ENCODE assay signal across 22 cellular contexts in the genomic region with DNA sequence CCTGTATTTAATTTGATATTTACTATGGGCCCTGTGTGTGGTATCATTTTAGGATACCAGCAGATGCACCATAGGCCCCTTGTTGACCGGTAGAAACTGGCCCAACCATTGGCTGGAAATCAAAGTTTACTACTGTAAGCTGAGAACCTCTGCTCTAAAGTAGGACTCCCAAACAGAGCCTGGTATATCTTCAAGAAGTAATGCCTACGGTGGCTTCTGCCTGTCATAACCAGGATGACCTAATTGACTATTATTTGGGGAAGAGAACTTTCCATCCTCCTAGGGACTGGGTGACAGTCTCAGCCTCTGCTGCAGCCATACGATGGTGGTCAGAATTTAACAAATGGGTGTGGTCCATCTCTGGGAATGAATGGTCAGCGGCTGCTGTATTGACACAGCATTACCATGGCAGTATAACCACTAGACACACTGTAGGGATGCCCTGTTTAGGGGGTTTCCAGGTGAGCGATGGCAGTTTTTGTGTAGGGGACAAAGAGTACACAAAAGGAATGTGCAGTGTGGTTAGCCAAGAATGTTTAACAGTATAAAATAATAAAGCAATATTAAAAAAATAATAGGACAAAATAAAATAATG. TPM values are rescaled to one million over a fixed set of nuclear protein-coding genes. Genes with fewer than 3 reads are reported as not detected.
"Had no signal": no experiment of that assay in that cellular context is flagged by ENCODE, and none has a peak within 500 bp of the region (broad histone marks: within the 10 kb centered on the region; RNA-seq: fewer than 3 reads in every experiment).

No MANE protein-coding gene starts in this region.

- DNase-seq: activated CD4-positive, alpha-beta T cell treated with anti-CD3 and anti-CD28 coated beads for 36 hours; activated CD4-positive, alpha-beta T cell treated with anti-CD3 and anti-CD28 coated beads, Interleukin-2, amount 50 U/mL, for 48 hours; activated naive CD4-positive, alpha-beta T cell; activated naive CD8-positive, alpha-beta T cell treated with anti-CD3 and anti-CD28 coated beads for 36 hours; activated T-cell treated with anti-CD3 and anti-CD28 coated beads for 4 hours; amniotic stem cell; body of pancreas; effector memory CD8-positive, alpha-beta T cell; islet precursor cell; left lung; mucosa of descending colon; naive thymus-derived CD4-positive, alpha-beta T cell; pancreas; SK-N-SH; stimulated activated naive B cell treated with anti-CD40 and anti-IgM and Interleukin-4, amounts not matched to agents 10 μg/mL and 1 μg/mL and 100 μg/mL, for 72 hours; T-cell; upper lobe of right lung had no signal

- H3K4me3 ChIP-seq: body of pancreas, left lung, mucosa of descending colon, neural progenitor cell, pancreas, thoracic aorta, upper lobe of right lung had no signal

- H3K9me3 Mint-ChIP-seq: activated naive CD8-positive, alpha-beta T cell treated with anti-CD3 and anti-CD28 coated beads for 36 hours; dendritic cell treated with granulocyte-macrophage colony-stimulating factor and Interleukin-4, amounts not matched to agents 40 ng/mL and 50 ng/mL, for 4 days; effector memory CD8-positive, alpha-beta T cell; memory B cell; neural progenitor cell; stimulated activated naive B cell treated with anti-CD40 and anti-IgM and Interleukin-4, amounts not matched to agents 10 μg/mL and 1 μg/mL and 100 μg/mL, for 72 hours; T-cell; WTC11 had no signal

- H3K27me3 Mint-ChIP-seq: activated CD4-positive, alpha-beta T cell treated with anti-CD3 and anti-CD28 coated beads for 36 hours; activated naive CD8-positive, alpha-beta T cell treated with anti-CD3 and anti-CD28 coated beads for 36 hours; dendritic cell treated with granulocyte-macrophage colony-stimulating factor and Interleukin-4, amounts not matched to agents 40 ng/mL and 50 ng/mL, for 4 days; effector memory CD8-positive, alpha-beta T cell; memory B cell; naive thymus-derived CD4-positive, alpha-beta T cell; stimulated activated naive B cell treated with anti-CD40 and anti-IgM and Interleukin-4, amounts not matched to agents 10 μg/mL and 1 μg/mL and 100 μg/mL, for 72 hours; T-cell had no signal

- H3K4me3 Mint-ChIP-seq: activated CD4-positive, alpha-beta T cell treated with anti-CD3 and anti-CD28 coated beads for 36 hours; activated naive CD8-positive, alpha-beta T cell treated with anti-CD3 and anti-CD28 coated beads for 36 hours; dendritic cell treated with granulocyte-macrophage colony-stimulating factor and Interleukin-4, amounts not matched to agents 40 ng/mL and 50 ng/mL, for 4 days; effector memory CD8-positive, alpha-beta T cell; memory B cell; naive thymus-derived CD4-positive, alpha-beta T cell; neural progenitor cell; stimulated activated naive B cell treated with anti-CD40 and anti-IgM and Interleukin-4, amounts not matched to agents 10 μg/mL and 1 μg/mL and 100 μg/mL, for 72 hours; T-cell; WTC11 had no signal

- H3K4me1 Mint-ChIP-seq: activated CD4-positive, alpha-beta T cell treated with anti-CD3 and anti-CD28 coated beads for 36 hours; activated naive CD8-positive, alpha-beta T cell treated with anti-CD3 and anti-CD28 coated beads for 36 hours; memory B cell; T-cell had no signal

- H3K36me3 ChIP-seq: left lung, neural progenitor cell, pancreas, thoracic aorta, upper lobe of right lung had no signal

- H3K36me3 Mint-ChIP-seq: activated naive CD8-positive, alpha-beta T cell treated with anti-CD3 and anti-CD28 coated beads for 36 hours; memory B cell; naive thymus-derived CD4-positive, alpha-beta T cell; neural progenitor cell; stimulated activated naive B cell treated with anti-CD40 and anti-IgM and Interleukin-4, amounts not matched to agents 10 μg/mL and 1 μg/mL and 100 μg/mL, for 72 hours; T-cell; WTC11 had no signal

- H3K27ac Mint-ChIP-seq: activated CD4-positive, alpha-beta T cell treated with anti-CD3 and anti-CD28 coated beads for 36 hours; activated naive CD8-positive, alpha-beta T cell treated with anti-CD3 and anti-CD28 coated beads for 36 hours; dendritic cell treated with granulocyte-macrophage colony-stimulating factor and Interleukin-4, amounts not matched to agents 40 ng/mL and 50 ng/mL, for 4 days; effector memory CD8-positive, alpha-beta T cell; memory B cell; naive thymus-derived CD4-positive, alpha-beta T cell; neural progenitor cell; stimulated activated naive B cell treated with anti-CD40 and anti-IgM and Interleukin-4, amounts not matched to agents 10 μg/mL and 1 μg/mL and 100 μg/mL, for 72 hours; T-cell; WTC11 had no signal

- H3K9me3 ChIP-seq: body of pancreas, left lung, mucosa of descending colon, pancreas, SK-N-SH, thoracic aorta, upper lobe of right lung had no signal

- ATAC-seq: activated CD4-positive, alpha-beta T cell treated with anti-CD3 and anti-CD28 coated beads for 36 hours; body of pancreas; effector memory CD8-positive, alpha-beta T cell; left lung; mucosa of descending colon; naive thymus-derived CD4-positive, alpha-beta T cell; pancreas; stimulated activated naive B cell treated with anti-CD40 and anti-IgM and Interleukin-4, amounts not matched to agents 10 μg/mL and 1 μg/mL and 100 μg/mL, for 72 hours; T-cell; upper lobe of right lung; WTC11 had no signal

- FAIRE-seq: pancreas had no signal

- H3K4me1 ChIP-seq: neural progenitor cell, pancreas had no signal

- H3K27ac ChIP-seq: body of pancreas, left lung, neural progenitor cell, pancreas, thoracic aorta, upper lobe of right lung had no signal

- H3K27me3 ChIP-seq: body of pancreas, left lung, neural progenitor cell, pancreas, upper lobe of right lung had no signal

RNA-seq across cellular contexts. Expression of a gene that starts 37.3 kb away (rescaled TPM):
- total RNA-seq: activated CD4-positive, alpha-beta T cell treated with anti-CD3 and anti-CD28 coated beads for 36 hours; activated naive CD8-positive, alpha-beta T cell treated with anti-CD3 and anti-CD28 coated beads for 36 hours; naive thymus-derived CD4-positive, alpha-beta T cell; T-cell; WTC11 had no signal
